15 cellular contexts compared by ENCODE assay signal in genomic region chr2:39718483-39718882, GRCh38. TPM values are rescaled to one million over a fixed set of nuclear protein-coding genes. Genes with fewer than 3 reads are reported as not detected.
"Had no signal": no experiment of that assay in that cellular context is flagged by ENCODE, and none has a peak within 500 bp of the region (broad histone marks: within the 10 kb centered on the region; RNA-seq: fewer than 3 reads in every experiment).

No MANE protein-coding gene starts in this region.

- ATAC-seq: activated CD4-positive, CD25-positive, alpha-beta regulatory T cell treated with anti-CD3 and anti-CD28 coated beads, Interleukin-2, amount 50 U/mL, for 24 hours; activated naive CD4-positive, alpha-beta T cell treated with anti-CD3 and anti-CD28 coated beads, Interleukin-2, amount 50 U/mL, for 72 hours; body of pancreas; naive thymus-derived CD4-positive, alpha-beta T cell had no signal

- H3K4me3 Mint-ChIP-seq: naive thymus-derived CD4-positive, alpha-beta T cell; type B pancreatic cell had no signal

- H3K4me3 ChIP-seq: body of pancreas, lung, spleen had no signal

- H3K27me3 ChIP-seq: body of pancreas, spleen had no signal

- H3K36me3 Mint-ChIP-seq: activated naive CD4-positive, alpha-beta T cell treated with anti-CD3 and anti-CD28 coated beads, Interleukin-2, amount 50 U/mL, for 72 hours; naive thymus-derived CD4-positive, alpha-beta T cell; type B pancreatic cell had no signal

- H3K27ac Mint-ChIP-seq: activated naive CD4-positive, alpha-beta T cell treated with anti-CD3 and anti-CD28 coated beads, Interleukin-2, amount 50 U/mL, for 72 hours; naive thymus-derived CD4-positive, alpha-beta T cell had no signal

- H3K36me3 ChIP-seq: spleen had no signal

- H3K4me1 Mint-ChIP-seq: naive thymus-derived CD4-positive, alpha-beta T cell had no signal

- H3K9me3 ChIP-seq: body of pancreas, spleen had no signal

- H3K27ac ChIP-seq: body of pancreas, spleen had no signal

- H3K27me3 Mint-ChIP-seq: type B pancreatic cell had no signal

- DNase-seq: activated T-cell treated with anti-CD3 and anti-CD28 coated beads, Interleukin-2, amount 50 U/mL, for 1 hour; body of pancreas; central memory CD4-positive, alpha-beta T cell; dermis blood vessel endothelial cell; left cardiac atrium; naive thymus-derived CD4-positive, alpha-beta T cell; right cardiac atrium; spleen; stimulated activated CD4-positive, alpha-beta T cell treated with anti-CD3 and anti-CD28 coated beads, Interleukin-2, amount 100 ng/mL, for 24 hours; stimulated activated naive CD4-positive, alpha-beta T cell; T-helper 2 cell had no signal

- H3K9me3 Mint-ChIP-seq: activated naive CD4-positive, alpha-beta T cell treated with anti-CD3 and anti-CD28 coated beads, Interleukin-2, amount 50 U/mL, for 72 hours; naive thymus-derived CD4-positive, alpha-beta T cell; type B pancreatic cell had no signal

- H3K4me1 ChIP-seq: body of pancreas, spleen had no signal

RNA-seq across cellular contexts. Expression of gene TMEM178A, which starts 52.8 kb away (rescaled TPM):
- total RNA-seq: dermis blood vessel endothelial cell had no signal
- polyA plus RNA-seq: naive thymus-derived CD4-positive, alpha-beta T cell had no signal
